ENCODE assay signal across 35 cellular contexts in the genomic region with DNA sequence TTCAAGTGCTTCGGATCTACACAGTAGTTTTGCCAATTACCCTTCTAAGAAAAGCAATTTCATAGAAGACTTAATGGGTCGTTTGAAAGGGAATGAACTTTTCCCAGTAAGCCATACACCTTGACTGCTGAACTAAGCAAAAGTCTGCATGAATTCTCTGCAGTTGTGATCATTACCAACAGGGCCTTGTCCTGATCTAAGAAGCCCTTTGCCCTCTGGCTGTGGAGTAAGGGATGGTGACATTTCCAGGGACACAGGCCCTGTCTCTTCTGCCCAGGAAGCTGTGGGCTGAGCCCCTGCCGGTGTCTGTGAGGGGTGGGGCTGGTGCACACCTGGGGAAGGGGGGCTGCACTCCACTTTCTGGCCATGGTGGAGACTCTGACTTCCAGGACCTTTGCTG. TPM values are rescaled to one million over a fixed set of nuclear protein-coding genes. Genes with fewer than 3 reads are reported as not detected.
"Had no signal": no experiment of that assay in that cellular context is flagged by ENCODE, and none has a peak within 500 bp of the region (broad histone marks: within the 10 kb centered on the region; RNA-seq: fewer than 3 reads in every experiment).

No MANE protein-coding gene starts in this region.

- ATAC-seq: PC-3 had no signal

- H3K4me1 ChIP-seq: ascending aorta, breast epithelium, Peyer's patch, SJSA1 had no signal

- H3K36me3 ChIP-seq: ascending aorta, breast epithelium, Peyer's patch, SJSA1 had no signal

- H3K4me1 Mint-ChIP-seq: activated B cell treated with CpG ODN at 0.5 μM for 24 hours; activated CD4-positive, alpha-beta memory T cell treated with anti-CD3 and anti-CD28 coated beads, Interleukin-2, amount 10 ng/mL, durations not matched to agents 7 days and 5 days; activated naive CD4-positive, alpha-beta T cell treated with anti-CD3 and anti-CD28 coated beads, Interleukin-2, amount 50 U/mL, for 24 hours; activated naive CD8-positive, alpha-beta T cell treated with anti-CD3 and anti-CD28 coated beads, Interleukin-2, amount 10 ng/mL, durations not matched to agents 7 days and 5 days had no signal

- H3K4me3 ChIP-seq: ascending aorta, breast epithelium, Peyer's patch, SJSA1 had no signal

- DNase-seq: activated B cell treated with CpG ODN at 0.5 μM for 24 hours; activated CD4-positive, alpha-beta memory T cell treated with anti-CD3 and anti-CD28 coated beads, Interleukin-2, amount 10 ng/mL, durations not matched to agents 7 days and 5 days; activated CD4-positive, alpha-beta T cell treated with anti-CD3 and anti-CD28 coated beads for 4 hours; activated CD4-positive, alpha-beta T cell treated with anti-CD3 and anti-CD28 coated beads, Interleukin-2, amount 50 U/mL, for 1 hour; activated CD4-positive, CD25-positive, alpha-beta regulatory T cell treated with anti-CD3 and anti-CD28 coated beads, Interleukin-2, amount 50 U/mL, for 72 hours; activated gamma-delta T cell; activated naive CD4-positive, alpha-beta T cell treated with Interleukin-2 at 50 U/mL for 16 hours; activated naive CD8-positive, alpha-beta T cell treated with anti-CD3 and anti-CD28 coated beads, Interleukin-2, amount 10 ng/mL, durations not matched to agents 7 days and 5 days; activated T-cell treated with anti-CD3 and anti-CD28 coated beads, Interleukin-2, amount 50 U/mL, for 24 hours; amygdala; Kasumi-1; KG1; MM.1S; MV-4-11; NCI-H1092; NCI-H1436 treated with DMSO at 0.1 percent for 48 hours; NCI-H1694 treated with DMSO at 0.1 percent for 48 hours; NCI-H2029; NCI-H510A; NCI-H526; NCI-H748 treated with DMSO at 0.1 percent for 48 hours; NK-92 treated with Interleukin-12 subunit alpha and Interleukin-12 subunit beta, amount 100 ng/mL, for 24 hours; PC-3; Peyer's patch; RPMI8226; SHP77 treated with DMSO at 0.1 percent for 48 hours; SK-N-SH; T-helper 9 cell had no signal

- H3K9me3 Mint-ChIP-seq: activated B cell treated with CpG ODN at 0.5 μM for 24 hours; activated CD4-positive, alpha-beta memory T cell treated with anti-CD3 and anti-CD28 coated beads, Interleukin-2, amount 10 ng/mL, durations not matched to agents 7 days and 5 days; activated naive CD8-positive, alpha-beta T cell treated with anti-CD3 and anti-CD28 coated beads, Interleukin-2, amount 10 ng/mL, durations not matched to agents 7 days and 5 days; activated T-helper 2 cell treated with anti-CD3 and anti-CD28 coated beads, Interferon-gamma antibody, Interleukin-2, Interleukin-4, amounts not matched to agents 10 μg/mL and 5 μg/mL and 100 μg/mL, durations not matched to agents 14 hours and 24 hours and 36 hours had no signal

- H3K9ac ChIP-seq: SK-N-SH had no signal

- H3K27me3 ChIP-seq: ascending aorta, breast epithelium, Peyer's patch had no signal

- H3K4me2 ChIP-seq: SK-N-SH had no signal

- H3K27ac Mint-ChIP-seq: activated B cell treated with CpG ODN at 0.5 μM for 24 hours; activated CD4-positive, alpha-beta memory T cell treated with anti-CD3 and anti-CD28 coated beads, Interleukin-2, amount 10 ng/mL, durations not matched to agents 7 days and 5 days; activated naive CD4-positive, alpha-beta T cell treated with anti-CD3 and anti-CD28 coated beads, Interleukin-2, amount 50 U/mL, for 24 hours; activated naive CD8-positive, alpha-beta T cell treated with anti-CD3 and anti-CD28 coated beads, Interleukin-2, amount 10 ng/mL, durations not matched to agents 7 days and 5 days; activated T-cell treated with anti-CD3 and anti-CD28 coated beads, Interleukin-2, amount 50 U/mL, for 24 hours; activated T-helper 2 cell treated with anti-CD3 and anti-CD28 coated beads, Interferon-gamma antibody, Interleukin-2, Interleukin-4, amounts not matched to agents 10 μg/mL and 5 μg/mL and 100 μg/mL, durations not matched to agents 14 hours and 24 hours and 36 hours; T-helper 1 cell treated with Interleukin-12 subunit alpha and Interleukin-12 subunit beta and Interleukin-4 antibody, amounts not matched to agents 30 μg/mL and 1 μg/mL, for 36 hours had no signal

- H3K27me3 Mint-ChIP-seq: activated CD4-positive, alpha-beta memory T cell treated with anti-CD3 and anti-CD28 coated beads, Interleukin-2, amount 10 ng/mL, durations not matched to agents 7 days and 5 days had no signal

- H3K27ac ChIP-seq: ascending aorta, breast epithelium, Peyer's patch, SJSA1, VCaP had no signal

- H3K4me3 Mint-ChIP-seq: activated B cell treated with CpG ODN at 0.5 μM for 24 hours; activated CD4-positive, alpha-beta memory T cell treated with anti-CD3 and anti-CD28 coated beads, Interleukin-2, amount 10 ng/mL, durations not matched to agents 7 days and 5 days; activated naive CD4-positive, alpha-beta T cell treated with anti-CD3 and anti-CD28 coated beads, Interleukin-2, amount 50 U/mL, for 24 hours; activated naive CD8-positive, alpha-beta T cell treated with anti-CD3 and anti-CD28 coated beads, Interleukin-2, amount 10 ng/mL, durations not matched to agents 7 days and 5 days; activated T-cell treated with anti-CD3 and anti-CD28 coated beads, Interleukin-2, amount 50 U/mL, for 24 hours; T-helper 1 cell treated with Interleukin-12 subunit alpha and Interleukin-12 subunit beta and Interleukin-4 antibody, amounts not matched to agents 30 μg/mL and 1 μg/mL, for 36 hours had no signal

- H3K9me3 ChIP-seq: ascending aorta, Peyer's patch, SJSA1, SK-N-SH had no signal

RNA-seq across cellular contexts. Expression of a gene that starts 30.5 kb away (rescaled TPM):
- total RNA-seq: ascending aorta had no signal

RNA-seq across cellular contexts. Expression of a gene that starts 35.7 kb away (rescaled TPM):
- total RNA-seq: activated CD4-positive, alpha-beta memory T cell treated with anti-CD3 and anti-CD28 coated beads, Interleukin-2, amount 10 ng/mL, durations not matched to agents 7 days and 5 days; SJSA1 had no signal
- polyA plus RNA-seq: SK-N-SH had no signal
